Comparison of ENCODE assay signal across 8 cellular contexts in the genomic region with DNA sequence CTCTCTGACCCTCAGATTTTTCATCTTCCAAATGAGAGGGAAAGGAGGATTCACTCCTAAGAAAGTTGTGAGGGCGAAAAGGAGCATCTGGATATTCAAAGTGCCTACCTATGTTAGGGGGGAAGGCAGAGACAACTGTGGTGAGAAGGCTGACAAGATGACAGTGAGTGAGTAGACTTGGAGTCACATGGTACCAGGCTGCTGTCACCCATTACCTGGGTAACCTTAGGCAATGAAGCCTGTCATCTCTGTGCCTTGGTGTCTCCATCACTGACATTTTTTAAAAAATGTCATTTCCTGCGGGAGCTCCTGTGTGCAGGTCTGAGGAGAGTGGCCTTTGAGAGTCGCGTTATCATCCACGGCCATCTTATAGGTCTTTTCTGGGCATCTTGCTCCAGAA.
"Had no signal": no experiment of that assay in that cellular context is flagged by ENCODE, and none has a peak within 500 bp of the region (broad histone marks: within the 10 kb centered on the region; RNA-seq: fewer than 3 reads in every experiment).

No MANE protein-coding gene starts in this region.

- ATAC-seq: GM12878 had no signal

- DNase-seq: GDM1, GF-D8 had no signal

- H3K4me3 ChIP-seq: GM12878 had no signal

- FAIRE-seq: G401.6, GM12878, GM12891, GM12892, GM18507, GM19239 had no signal
